Comparison of ENCODE assay signal across 15 cellular contexts in the genomic region with DNA sequence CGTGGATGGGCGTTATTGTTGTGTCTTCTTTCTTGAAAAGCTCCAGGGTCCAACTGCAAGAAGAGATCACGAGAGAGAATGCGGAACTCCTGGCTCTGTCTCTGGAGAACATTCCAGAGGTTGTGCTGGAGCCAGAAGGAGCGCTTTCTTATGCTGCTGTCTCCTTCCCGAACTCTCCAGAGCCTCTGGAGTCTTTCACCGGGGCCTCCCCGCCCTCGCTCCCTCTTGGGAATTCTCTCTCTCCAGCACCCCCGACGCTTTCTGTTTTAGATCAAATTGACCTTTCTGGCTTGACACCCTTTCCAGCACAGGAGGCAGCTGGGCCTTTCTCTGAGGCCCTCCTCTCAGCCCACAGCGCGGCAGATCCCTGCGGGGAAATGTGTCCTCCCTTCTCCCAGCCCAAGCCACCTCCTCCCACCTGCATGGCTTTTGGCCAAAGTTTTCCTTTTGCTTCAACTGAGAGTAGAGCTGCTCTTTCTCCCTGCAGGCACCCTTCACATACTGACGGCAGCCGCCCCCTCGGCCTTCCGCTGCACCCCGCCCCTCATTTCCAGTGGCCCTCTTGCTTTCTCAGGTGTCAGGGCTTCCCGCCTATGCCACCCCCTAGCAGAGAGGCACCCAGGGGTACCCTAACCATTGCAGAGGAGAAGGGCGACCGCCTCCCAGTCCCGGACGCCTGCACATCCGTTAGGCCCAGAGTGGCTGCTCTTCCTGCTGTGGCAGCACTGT. TPM values are rescaled to one million over a fixed set of nuclear protein-coding genes. Genes with fewer than 3 reads are reported as not detected.
A peak's percentile ranks its signal among the peaks of the same experiment; 100 is the strongest.
DNase-seq lines count a peak whose midpoint lies in the region; ATAC-seq and TF ChIP-seq lines count a peak whose summit lies in the region.
"Had no signal": no experiment of that assay in that cellular context is flagged by ENCODE, and none has a peak within 500 bp of the region (broad histone marks: within the 10 kb centered on the region; RNA-seq: fewer than 3 reads in every experiment).

No MANE protein-coding gene starts in this region.

- 65% methylated on average over 25 of the region's 25 CpGs for WGBS in smooth muscle cell (ENCODE audit: low lambda C conversion rate)

- peaks cover 90% of the 10 kb centered on the region for H3K4me1 Mint-ChIP-seq in activated CD4-positive, alpha-beta memory T cell treated with anti-CD3 and anti-CD28 coated beads for 36 hours (ENCODE audit: low read depth)
- peaks cover 87% of the 10 kb centered on the region for H3K4me1 Mint-ChIP-seq in stimulated activated memory B cell treated with anti-CD40 and anti-IgM and Interleukin-4, amounts not matched to agents 10 μg/mL and 1 μg/mL and 100 μg/mL, for 72 hours

- no peak overlapping the region for H2AFZ ChIP-seq in smooth muscle cell (ENCODE audit: low read depth)

- intact Hi-C loops in activated CD4-positive, alpha-beta memory T cell treated with anti-CD3 and anti-CD28 coated beads for 36 hours (cut with micrococcal nuclease): no loop called here

- no peaks in the 10 kb centered on the region for H3K36me3 ChIP-seq in smooth muscle cell (ENCODE audit: low read depth)
- H3K36me3 ChIP-seq: Peyer's patch had no signal

- no peak for ATAC-seq in stimulated activated memory B cell treated with anti-CD40 and anti-IgM and Interleukin-4, amounts not matched to agents 10 μg/mL and 1 μg/mL and 100 μg/mL, for 72 hours
- ATAC-seq in GM18870 (IDR thresholded peaks at IDR 0.05; ENCODE audit: unreplicated experiment): no peak

- no peaks in the 10 kb centered on the region for H3K27me3 Mint-ChIP-seq in activated CD4-positive, alpha-beta memory T cell treated with anti-CD3 and anti-CD28 coated beads for 36 hours
- H3K27me3 Mint-ChIP-seq in stimulated activated memory B cell treated with anti-CD40 and anti-IgM and Interleukin-4, amounts not matched to agents 10 μg/mL and 1 μg/mL and 100 μg/mL, for 72 hours: no peaks in the 10 kb centered on the region

- H3K9ac ChIP-seq in smooth muscle cell (ENCODE audit: low read depth): no peak overlapping the region

- H3K4me1 ChIP-seq in smooth muscle cell (ENCODE audit: low read depth): peaks cover 6% of the 10 kb centered on the region

- H3K9me3 Mint-ChIP-seq in activated CD4-positive, alpha-beta memory T cell treated with anti-CD3 and anti-CD28 coated beads for 36 hours: no peaks in the 10 kb centered on the region
- H3K9me3 Mint-ChIP-seq in stimulated activated memory B cell treated with anti-CD40 and anti-IgM and Interleukin-4, amounts not matched to agents 10 μg/mL and 1 μg/mL and 100 μg/mL, for 72 hours: no peaks in the 10 kb centered on the region

- H3K27ac Mint-ChIP-seq in activated CD4-positive, alpha-beta memory T cell treated with anti-CD3 and anti-CD28 coated beads for 36 hours: peak overlapping the region; percentile 43
- H3K27ac Mint-ChIP-seq in stimulated activated memory B cell treated with anti-CD40 and anti-IgM and Interleukin-4, amounts not matched to agents 10 μg/mL and 1 μg/mL and 100 μg/mL, for 72 hours: peak overlapping the region; percentile 48

- CTCF ChIA-PET in activated CD4-positive, alpha-beta memory T cell treated with anti-CD3 and anti-CD28 coated beads for 36 hours (lab: Charles Lee): interaction anchor here (0.6 kb wide), 1 partner anchor 22 kb away, joined by 3 read pairs; no protein-coding TSS in a partner anchor

- no peak overlapping the region for H3K27ac ChIP-seq in smooth muscle cell (ENCODE audit: low read depth)
- H3K27ac ChIP-seq: 22Rv1 had no signal

- TF ChIP-seq CTCF in smooth muscle cell (IDR thresholded peaks at IDR 0.05; ENCODE audit: borderline replicate concordance, insufficient read depth, poor library complexity, severe bottlenecking): no peak

- H3K4me3 ChIP-seq in smooth muscle cell: no peak overlapping the region
- H3K4me3 ChIP-seq: lung had no signal

- DNase-seq in DMS153 (lab: John Stamatoyannopoulos, UW) (peak; percentile 15), DMS153 treated with DMSO at 0.1 percent for 48 hours (lab: John Stamatoyannopoulos, UW; ENCODE audit: unreplicated experiment) (no peak), islet precursor cell (peak; percentile 59), smooth muscle cell (lab: John Stamatoyannopoulos, UW; ENCODE audit: unreplicated experiment) (no peak), cerebellar cortex (ENCODE audit: low spot score) (no peak)
- no peak for DNase-seq in activated CD4-positive, alpha-beta memory T cell treated with anti-CD3 and anti-CD28 coated beads for 36 hours
- DNase-seq: central memory CD4-positive, alpha-beta T cell; NCI-H1694 treated with DMSO at 0.1 percent for 48 hours; Peyer's patch had no signal

- H3K9me3 ChIP-seq in smooth muscle cell (replicated peaks; ENCODE audit: low read depth): no peaks in the 10 kb centered on the region
- H3K9me3 ChIP-seq: Peyer's patch had no signal

- H3K27me3 ChIP-seq in smooth muscle cell (ENCODE audit: low read depth): peaks cover 7% of the 10 kb centered on the region
- H3K27me3 ChIP-seq: Peyer's patch had no signal

- peak overlapping the region; percentile 27 for H3K4me3 Mint-ChIP-seq in activated CD4-positive, alpha-beta memory T cell treated with anti-CD3 and anti-CD28 coated beads for 36 hours
- H3K4me3 Mint-ChIP-seq in stimulated activated memory B cell treated with anti-CD40 and anti-IgM and Interleukin-4, amounts not matched to agents 10 μg/mL and 1 μg/mL and 100 μg/mL, for 72 hours: no peak overlapping the region

- H4K20me1 ChIP-seq in smooth muscle cell (ENCODE audit: low read depth): no peaks in the 10 kb centered on the region

- H3K36me3 Mint-ChIP-seq in activated CD4-positive, alpha-beta memory T cell treated with anti-CD3 and anti-CD28 coated beads for 36 hours: peaks cover 3% of the 10 kb centered on the region
- no peaks in the 10 kb centered on the region for H3K36me3 Mint-ChIP-seq in stimulated activated memory B cell treated with anti-CD40 and anti-IgM and Interleukin-4, amounts not matched to agents 10 μg/mL and 1 μg/mL and 100 μg/mL, for 72 hours

- no peak overlapping the region for H3K4me2 ChIP-seq in smooth muscle cell

- POLR2A ChIA-PET in activated CD4-positive, alpha-beta memory T cell treated with anti-CD3 and anti-CD28 coated beads for 36 hours (lab: Charles Lee): interaction anchor here (1.0 kb wide), 1 partner anchor 68 kb away, joined by 3 read pairs; no protein-coding TSS in a partner anchor

- H3K79me2 ChIP-seq in smooth muscle cell (ENCODE audit: low read depth): no peaks in the 10 kb centered on the region

- no peaks in the 10 kb centered on the region for H3F3A ChIP-seq in smooth muscle cell (ENCODE audit: low read depth)

RNA-seq across cellular contexts. Expression of a gene that starts 6.6 kb away (rescaled TPM):
- total RNA-seq in activated CD4-positive, alpha-beta memory T cell treated with anti-CD3 and anti-CD28 coated beads for 36 hours: 1 to 10 TPM; 5.1 to 7.4 TPM
- not detected in 2 replicates for total RNA-seq in smooth muscle cell
- 0.41 TPM in 1 of 2 replicates, not detected in the other for polyA plus RNA-seq in smooth muscle cell
- total RNA-seq: G401 had no signal

RNA-seq across cellular contexts. Expression of a gene that starts 41.5 kb away (rescaled TPM):
- total RNA-seq in activated CD4-positive, alpha-beta memory T cell treated with anti-CD3 and anti-CD28 coated beads for 36 hours: not detected
- total RNA-seq in smooth muscle cell: not detected in 2 replicates
- not detected in 2 replicates for polyA plus RNA-seq in smooth muscle cell
- total RNA-seq: G401, HT-29, Peyer's patch had no signal

Comparison
In these comparisons a context has a peak if more than half of its experiments do, and no peak if none do; other contexts are left out.
1. DNase-seq: peak in DMS153 (single experiment) and islet precursor cell (single experiment); none in DMS153 treated with DMSO at 0.1 percent for 48 hours (single experiment), activated CD4-positive, alpha-beta memory T cell treated with anti-CD3 and anti-CD28 coated beads for 36 hours (single experiment), smooth muscle cell (single experiment) and cerebellar cortex (single experiment).